Comparison of ENCODE assay signal across 9 cellular contexts in the genomic region with DNA sequence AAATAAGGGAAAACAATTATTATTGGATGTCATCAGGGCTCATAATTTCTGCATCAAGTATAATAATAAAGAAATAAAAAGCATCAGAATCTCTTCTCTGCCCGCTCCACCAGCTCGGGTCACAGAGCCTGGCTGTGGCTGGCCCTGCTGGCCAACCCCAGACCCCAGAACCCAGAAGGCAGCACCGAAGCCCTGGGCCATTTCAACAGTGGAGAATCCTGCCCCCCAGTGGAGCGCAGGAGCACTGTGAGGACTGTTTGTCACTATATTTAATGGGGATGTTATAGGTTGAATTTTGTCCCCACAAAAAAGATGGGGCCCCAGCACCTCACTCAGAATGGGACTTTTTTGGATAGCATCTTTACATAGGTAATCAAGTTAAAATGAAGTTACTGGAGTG.
DNase-seq lines count a peak whose midpoint lies in the region; ATAC-seq, FAIRE-seq and TF ChIP-seq lines count a peak whose summit lies in the region.
"Had no signal": no experiment of that assay in that cellular context is flagged by ENCODE, and none has a peak within 500 bp of the region (broad histone marks: within the 10 kb centered on the region; RNA-seq: fewer than 3 reads in every experiment).

No MANE protein-coding gene starts in this region.

- no peak for FAIRE-seq in urothelium cell line (lab: Jason Lieb, UNC)

- peak; percentile 51 for TF ChIP-seq CTCF in astrocyte of the spinal cord (IDR thresholded peaks at IDR 0.05; ENCODE audit: low read depth, low read length)

- in situ Hi-C loops in astrocyte of the spinal cord (cut with HindIII; ENCODE audit: low sequenced_read_pairs), result no loop called here

- H3K4me3 ChIP-seq in astrocyte of the spinal cord (ENCODE audit: low read depth, low read length), result no peak overlapping the region

- peak; percentile 21 for DNase-seq in stimulated activated CD4-positive, alpha-beta T cell treated with anti-CD3 and anti-CD28 coated beads, Interleukin-15, amount 100 ng/mL, for 24 hours
- no peak for DNase-seq in stimulated activated CD4-positive, alpha-beta T cell treated with anti-CD3 and anti-CD28 coated beads, Interleukin-2, amount 100 ng/mL, for 48 hours
- DNase-seq in astrocyte of the spinal cord (ENCODE audit: low read depth, low spot score), result peak; percentile 6
- DNase-seq in islet precursor cell, result peak; percentile 74
- DNase-seq in urothelium cell line (ENCODE audit: low spot score), result peak; percentile 34
- no peak for DNase-seq in NK-92 (lab: John Stamatoyannopoulos, UW; ENCODE audit: unreplicated experiment)
- DNase-seq: RPMI8226 had no signal

- no peak for ATAC-seq in GM18868 (IDR thresholded peaks at IDR 0.05; ENCODE audit: unreplicated experiment)
- ATAC-seq in HG03135 (IDR thresholded peaks at IDR 0.05; ENCODE audit: unreplicated experiment), result no peak

Comparison
In these comparisons a context has a peak if more than half of its experiments do, and no peak if none do; other contexts are left out.
1. DNase-seq: peak in stimulated activated CD4-positive, alpha-beta T cell treated with anti-CD3 and anti-CD28 coated beads, Interleukin-15, amount 100 ng/mL, for 24 hours (single experiment), astrocyte of the spinal cord (single experiment), islet precursor cell (single experiment) and urothelium cell line (single experiment); none in stimulated activated CD4-positive, alpha-beta T cell treated with anti-CD3 and anti-CD28 coated beads, Interleukin-2, amount 100 ng/mL, for 48 hours (0 of 2) and NK-92 (single experiment).